Comparison of ENCODE assay signal across 1 cellular context in genomic region chr5:150407097-150407720, GRCh38.
TF ChIP-seq lines count a peak whose summit lies in the region.

No MANE protein-coding gene starts in this region.

TF ChIP-seq in HEK293, 187 proteins besides CTCF, POLR2A, EP300 and RAD21 (continued from another document):
- TF ChIP-seq, protein P1, sequence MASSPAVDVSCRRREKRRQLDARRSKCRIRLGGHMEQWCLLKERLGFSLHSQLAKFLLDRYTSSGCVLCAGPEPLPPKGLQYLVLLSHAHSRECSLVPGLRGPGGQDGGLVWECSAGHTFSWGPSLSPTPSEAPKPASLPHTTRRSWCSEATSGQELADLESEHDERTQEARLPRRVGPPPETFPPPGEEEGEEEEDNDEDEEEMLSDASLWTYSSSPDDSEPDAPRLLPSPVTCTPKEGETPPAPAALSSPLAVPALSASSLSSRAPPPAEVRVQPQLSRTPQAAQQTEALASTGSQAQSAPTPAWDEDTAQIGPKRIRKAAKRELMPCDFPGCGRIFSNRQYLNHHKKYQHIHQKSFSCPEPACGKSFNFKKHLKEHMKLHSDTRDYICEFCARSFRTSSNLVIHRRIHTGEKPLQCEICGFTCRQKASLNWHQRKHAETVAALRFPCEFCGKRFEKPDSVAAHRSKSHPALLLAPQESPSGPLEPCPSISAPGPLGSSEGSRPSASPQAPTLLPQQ (tag by site-specific recombination; IDR thresholded peaks at IDR 0.05), result no peak
TF ChIP-seq in HEK293: peak in this region for 2.
